ENCODE assay signal across 13 cellular contexts in the genomic region with DNA sequence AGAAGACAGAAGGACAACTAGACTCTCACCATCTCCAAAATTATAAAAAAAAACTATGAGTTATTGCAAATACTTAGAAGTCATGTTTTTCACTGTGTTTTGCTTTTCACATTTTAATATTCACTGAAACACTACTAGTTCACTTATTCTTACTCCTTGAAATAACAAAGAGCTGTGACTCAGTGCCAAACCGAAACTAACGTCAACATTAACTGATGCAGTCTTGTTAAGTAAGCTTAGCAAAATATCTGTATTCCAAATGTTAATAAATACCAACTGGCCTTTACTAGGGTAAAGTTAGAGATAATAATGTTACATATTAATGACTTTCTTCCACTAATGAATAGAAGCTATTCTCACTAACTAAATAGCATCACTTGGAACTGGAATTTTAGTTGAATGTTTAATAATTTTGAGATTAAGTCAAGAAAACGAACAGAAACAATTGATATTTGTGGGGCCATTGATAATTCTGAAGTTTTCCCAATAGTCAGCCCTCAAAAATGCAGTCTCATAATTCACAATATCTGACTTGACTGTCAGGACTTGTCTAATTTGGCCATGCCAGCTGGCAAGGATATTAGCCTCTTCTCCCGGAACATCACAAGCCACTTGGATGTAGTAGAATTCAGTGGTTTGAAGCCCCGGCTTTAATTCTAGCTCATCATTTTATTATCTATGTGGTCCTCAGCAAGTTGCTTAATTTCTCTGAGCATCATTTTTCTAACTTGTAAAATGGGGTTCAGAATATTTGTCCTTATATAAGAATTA.
DNase-seq lines count a peak whose midpoint lies in the region; ATAC-seq, FAIRE-seq and TF ChIP-seq lines count a peak whose summit lies in the region.
"Had no signal": no experiment of that assay in that cellular context is flagged by ENCODE, and none has a peak within 500 bp of the region (broad histone marks: within the 10 kb centered on the region; RNA-seq: fewer than 3 reads in every experiment).

No MANE protein-coding gene starts in this region.

- no peak overlapping the region for H3K56ac ChIP-seq in mesendoderm (ENCODE audit: low read length)

- peak; percentile 39 for DNase-seq in AG08395 (ENCODE audit: low spot score)
- DNase-seq in HFFc6: peak; percentile 63
- DNase-seq in brain microvascular endothelial cell: peak; percentile 84
- DNase-seq in kidney: no peak
- DNase-seq in mesendoderm: no peak
- DNase-seq in T-helper 2 cell treated with Interferon-gamma antibody and Interleukin-4, amounts not matched to agents 5 μg/mL and 100 μg/mL, for 36 hours (ENCODE audit: low spot score): no peak
- DNase-seq: activated T-cell treated with anti-CD3 and anti-CD28 coated beads, Interleukin-2, amount 50 U/mL, for 48 hours; T1000 had no signal

- no peak overlapping the region for H2BK5ac ChIP-seq in mesendoderm (ENCODE audit: low read length)

- no peak overlapping the region for H2BK15ac ChIP-seq in mesendoderm (replicated peaks; ENCODE audit: low read depth)

- no peak overlapping the region for H3K9ac ChIP-seq in kidney (ENCODE audit: low read length in 2 of 2)
- H3K9ac ChIP-seq in mesendoderm (ENCODE audit: low read length): no peak overlapping the region
- H3K9ac ChIP-seq: KMS-11 had no signal

- no peak overlapping the region for H4K8ac ChIP-seq in mesendoderm (ENCODE audit: low read depth, low read length)

- H3K27me3 ChIP-seq in brain microvascular endothelial cell (replicated peaks) (no peaks in the 10 kb centered on the region), mesendoderm (ENCODE audit: insufficient read depth, low read length, poor library complexity) (no peaks in the 10 kb centered on the region)

- no peak for ATAC-seq in GM19023 (IDR thresholded peaks at IDR 0.05; ENCODE audit: unreplicated experiment)
- no peak for ATAC-seq in HG02840 (IDR thresholded peaks at IDR 0.05; ENCODE audit: low FRiP score, unreplicated experiment)

- H4K5ac ChIP-seq in mesendoderm (ENCODE audit: low read length): no peak overlapping the region

- no peak overlapping the region for H3K4ac ChIP-seq in mesendoderm (ENCODE audit: low read depth, low read length)

- in situ Hi-C loops in brain microvascular endothelial cell (cut with HindIII; ENCODE audit: low pct_ligation_motif_present, low sequenced_read_pairs): no loop called here

- H3K9me3 ChIP-seq in kidney (ENCODE audit: control insufficient read depth in 1 of 2, low read length in 2 of 2): no peaks in the 10 kb centered on the region

- no CpG with 5 or more reads among the region's 5 CpGs for WGBS in mesendoderm (ENCODE audit: extremely low coverage, insufficient coverage, low lambda C conversion rate)

- H3K4me1 ChIP-seq in kidney (ENCODE audit: control insufficient read depth in 1 of 2, insufficient read depth in 1 of 2, low read depth in 1 of 2, low read length in 2 of 2) (peaks cover 0 to 4% of the 10 kb centered on the region in 2 donors), mesendoderm (ENCODE audit: control insufficient read depth, low read depth, low read length) (no peaks in the 10 kb centered on the region)

- H3K27ac ChIP-seq in brain microvascular endothelial cell: peak overlapping the region; percentile 45
- no peak overlapping the region for H3K27ac ChIP-seq in kidney (ENCODE audit: low read depth in 2 of 2, low read length in 2 of 2)
- H3K27ac ChIP-seq in mesendoderm (ENCODE audit: low read depth, low read length): no peak overlapping the region
- H3K27ac ChIP-seq: C4-2B, KMS-11 had no signal

- peaks cover 66% of the 10 kb centered on the region for H3K4me1 Mint-ChIP-seq in HFFc6 (ENCODE audit: low read depth)
- no peaks in the 10 kb centered on the region for H3K4me1 Mint-ChIP-seq in T-helper 2 cell treated with Interferon-gamma antibody and Interleukin-4, amounts not matched to agents 5 μg/mL and 100 μg/mL, for 36 hours (ENCODE audit: low read depth)

- no peak overlapping the region for H2BK120ac ChIP-seq in mesendoderm (ENCODE audit: low read depth, low read length)

- H3K23ac ChIP-seq in mesendoderm (ENCODE audit: low read length): no peak overlapping the region

- no peak overlapping the region for H3K4me2 ChIP-seq in mesendoderm (ENCODE audit: low read length)
- H3K4me2 ChIP-seq: KMS-11 had no signal

- no peak for TF ChIP-seq CTCF in HFFc6 (IDR thresholded peaks at IDR 0.05)
- no peak for TF ChIP-seq CTCF in brain microvascular endothelial cell (IDR thresholded peaks at IDR 0.05; ENCODE audit: low read depth, low read length, missing control alignments)
- no peak for TF ChIP-seq CTCF in kidney (IDR thresholded peaks at IDR 0.05; ENCODE audit: borderline replicate concordance, extremely low read depth, insufficient read depth)

- H3K4me3 ChIP-seq in brain microvascular endothelial cell (ENCODE audit: low read depth, low read length): no peak overlapping the region
- H3K4me3 ChIP-seq in kidney (ENCODE audit: low read length in 2 of 2): peak overlapping the region in 1 of 2 donors; percentile 2
- no peak overlapping the region for H3K4me3 ChIP-seq in mesendoderm (ENCODE audit: low read length)

- intact Hi-C loops in kidney (cut with DNase I): no loop called here

- no peak overlapping the region for H2AK5ac ChIP-seq in mesendoderm (ENCODE audit: low read length)

- no peaks in the 10 kb centered on the region for H3K36me3 Mint-ChIP-seq in HFFc6 (ENCODE audit: low read depth)
- no peaks in the 10 kb centered on the region for H3K36me3 Mint-ChIP-seq in T-helper 2 cell treated with Interferon-gamma antibody and Interleukin-4, amounts not matched to agents 5 μg/mL and 100 μg/mL, for 36 hours (ENCODE audit: low read depth)

- H3K36me3 ChIP-seq in brain microvascular endothelial cell (replicated peaks) (no peaks in the 10 kb centered on the region), kidney (ENCODE audit: control insufficient read depth in 1 of 2, insufficient read depth in 2 of 2, low read length in 2 of 2) (no peaks in the 10 kb centered on the region), mesendoderm (ENCODE audit: control insufficient read depth, insufficient read depth, low read length) (no peaks in the 10 kb centered on the region)

- H3K18ac ChIP-seq in mesendoderm (ENCODE audit: low read length): no peak overlapping the region

- H3K79me2 ChIP-seq in mesendoderm (ENCODE audit: control insufficient read depth, insufficient read depth, low read length): no peaks in the 10 kb centered on the region

- no peaks in the 10 kb centered on the region for H3K79me1 ChIP-seq in mesendoderm (ENCODE audit: low read length)

- FAIRE-seq in kidney (lab: Jason Lieb, UNC): peak; percentile 76
- FAIRE-seq: GM18507 had no signal

- H3K4me3 Mint-ChIP-seq in HFFc6: peak overlapping the region; percentile 45
- no peak overlapping the region for H3K4me3 Mint-ChIP-seq in T-helper 2 cell treated with Interferon-gamma antibody and Interleukin-4, amounts not matched to agents 5 μg/mL and 100 μg/mL, for 36 hours

- H3K27ac Mint-ChIP-seq in HFFc6: peak overlapping the region; percentile 40
- H3K27ac Mint-ChIP-seq in T-helper 2 cell treated with Interferon-gamma antibody and Interleukin-4, amounts not matched to agents 5 μg/mL and 100 μg/mL, for 36 hours: no peak overlapping the region

- H3K27me3 Mint-ChIP-seq in HFFc6 (ENCODE audit: insufficient read depth): no peaks in the 10 kb centered on the region
- no peaks in the 10 kb centered on the region for H3K27me3 Mint-ChIP-seq in T-helper 2 cell treated with Interferon-gamma antibody and Interleukin-4, amounts not matched to agents 5 μg/mL and 100 μg/mL, for 36 hours (ENCODE audit: low read depth)

- no peaks in the 10 kb centered on the region for H3K9me3 Mint-ChIP-seq in HFFc6
- no peaks in the 10 kb centered on the region for H3K9me3 Mint-ChIP-seq in T-helper 2 cell treated with Interferon-gamma antibody and Interleukin-4, amounts not matched to agents 5 μg/mL and 100 μg/mL, for 36 hours

Comparison
In these comparisons a context has a peak if more than half of its experiments do, and no peak if none do; other contexts are left out.
1. DNase-seq: peak in AG08395 (single experiment), HFFc6 (single experiment) and brain microvascular endothelial cell (single experiment); none in kidney (single experiment), mesendoderm (single experiment) and T-helper 2 cell treated with Interferon-gamma antibody and Interleukin-4, amounts not matched to agents 5 μg/mL and 100 μg/mL, for 36 hours (single experiment).